8 cellular contexts compared by ENCODE assay signal in genomic region chr19:49150106-49150943, GRCh38. TPM values are rescaled to one million over a fixed set of nuclear protein-coding genes. Genes with fewer than 3 reads are reported as not detected.
DNase-seq lines count a peak whose midpoint lies in the region; ATAC-seq and TF ChIP-seq lines count a peak whose summit lies in the region.

No MANE protein-coding gene starts in this region.

- POLR2A ChIA-PET in T-cell (lab: Charles Lee) = no interaction called here

- peak in 2 of 4 experiments; percentile 15 to 21 for ATAC-seq in T-cell (replicated peaks in 1 of 4)

- TF ChIP-seq POLR2A in breast epithelium (IDR thresholded peaks at IDR 0.05) = no peak

- CTCF ChIA-PET in T-cell (lab: Charles Lee) = interaction anchor here in 1 of 2 donors (0.6 kb wide), 1 partner anchor 334 kb away, joined by 7 read pairs; no protein-coding TSS in a partner anchor

- H3K27me3 Mint-ChIP-seq in T-cell = peaks cover 68 to 85% of the 10 kb centered on the region in 2 donors

- H3K9me3 ChIP-seq in breast epithelium = no peaks in the 10 kb centered on the region

- H3K27ac ChIP-seq in breast epithelium (peak overlapping the region; percentile 60 to 91), rectal smooth muscle tissue (ENCODE audit: low read depth, low read length) (peak overlapping the region; percentile 72)

- intact Hi-C loops in breast epithelium (cut with DNase I; ENCODE audit: low total_unique reads) = no loop called here

- H3K36me3 ChIP-seq in breast epithelium = no peaks in the 10 kb centered on the region
- H3K36me3 ChIP-seq in rectal smooth muscle tissue (ENCODE audit: control insufficient read depth, insufficient read depth, low read length) = no peaks in the 10 kb centered on the region

- peak overlapping the region; percentile 76 for H3K9ac ChIP-seq in rectal smooth muscle tissue (ENCODE audit: low read length)

- no peaks in the 10 kb centered on the region for H3K27me3 ChIP-seq in breast epithelium
- peaks cover 3% of the 10 kb centered on the region for H3K27me3 ChIP-seq in rectal smooth muscle tissue (ENCODE audit: control insufficient read depth, insufficient read depth, low read length)

- DNase-seq in activated CD4-positive, CD25-positive, alpha-beta regulatory T cell treated with anti-CD3 and anti-CD28 coated beads, Interleukin-2, amount 50 U/mL, for 72 hours = peak; percentile 55
- no peak for DNase-seq in activated CD4-positive, CD25-positive, alpha-beta regulatory T cell (lab: John Stamatoyannopoulos, UW)
- DNase-seq in NCI-H1694 (lab: John Stamatoyannopoulos, UW) (peak; percentile 36), T-cell (peak in 3 of 34 experiments; percentile 21 to 44 (median 28)), breast epithelium (ENCODE audit: low spot score in 2 of 2) (peak; percentile 76 to 88)
- no peak for DNase-seq in effector CD4-positive, alpha-beta T cell

- H3K4me3 ChIP-seq in breast epithelium (peak overlapping the region; percentile 68 to 81 (median 69)), iPS-11a (ENCODE audit: low read depth, low read length) (peak overlapping the region; percentile 86), rectal smooth muscle tissue (ENCODE audit: low read length) (peak overlapping the region; percentile 81)

- TF ChIP-seq CTCF in breast epithelium (IDR thresholded peaks at IDR 0.05) = no peak

- H3K4me1 Mint-ChIP-seq in T-cell = peaks cover 34 to 36% (median 35%) of the 10 kb centered on the region in 3 donors

- H3K4me1 ChIP-seq in breast epithelium (peaks cover 7 to 16% of the 10 kb centered on the region in 2 donors), rectal smooth muscle tissue (ENCODE audit: control insufficient read depth, insufficient read depth, low read length) (peaks cover 7% of the 10 kb centered on the region)

- no peaks in the 10 kb centered on the region for H3K36me3 Mint-ChIP-seq in T-cell

- peaks cover 0 to 8% (median 0%) of the 10 kb centered on the region in 3 donors for H3K9me3 Mint-ChIP-seq in T-cell

- H3K27ac Mint-ChIP-seq in T-cell = no peak overlapping the region

- peak overlapping the region; percentile 68 to 82 (median 71) for H3K4me3 Mint-ChIP-seq in T-cell

RNA-seq across cellular contexts. Expression of gene HRC, which starts 4.9 kb away (rescaled TPM):
- total RNA-seq in T-cell = not detected
- 1 to 10 TPM in 2 of 3 donors, under 1 TPM in 1; 0.88 to 2.7 (median 1.3) TPM for total RNA-seq in breast epithelium

RNA-seq across cellular contexts. Expression of gene TRPM4, which starts 7.3 kb away (rescaled TPM):
- total RNA-seq in T-cell (under 1 TPM in 3 of 5 donors, not detected in 2; 0.43 to 0.89 (median 0.50) TPM), breast epithelium (10 to 100 TPM; 13.1 to 34.0 (median 24.3) TPM)

RNA-seq across cellular contexts. Expression of gene PPFIA3, which starts 31.0 kb away (rescaled TPM):
- total RNA-seq in T-cell (1 to 10 TPM; 3.8 to 4.7 (median 4.1) TPM), breast epithelium (1 to 10 TPM; 3.4 to 6.2 (median 3.4) TPM)

RNA-seq across cellular contexts. Expression of gene C19orf73, which starts 31.4 kb away (rescaled TPM):
- total RNA-seq in T-cell (1 to 10 TPM; 2.1 to 3.7 (median 2.5) TPM), breast epithelium (1 to 10 TPM; 3.8 to 5.7 (median 4.6) TPM)

RNA-seq across cellular contexts. Expression of gene LIN7B, which starts 36.2 kb away (rescaled TPM):
- total RNA-seq in T-cell (10 to 100 TPM in 3 of 5 donors, 1 to 10 TPM in 2; 8.1 to 17.8 (median 12.9) TPM), breast epithelium (10 to 100 TPM in 2 of 3 donors, 1 to 10 TPM in 1; 8.5 to 17.6 (median 11.8) TPM)

Comparison
In these comparisons a context has a peak if more than half of its experiments do, and no peak if none do; other contexts are left out.
1. DNase-seq: peak in activated CD4-positive, CD25-positive, alpha-beta regulatory T cell treated with anti-CD3 and anti-CD28 coated beads, Interleukin-2, amount 50 U/mL, for 72 hours (single experiment), NCI-H1694 (single experiment) and breast epithelium (2 of 2); none in activated CD4-positive, CD25-positive, alpha-beta regulatory T cell (0 of 4) and effector CD4-positive, alpha-beta T cell (single experiment).
2. RNA of gene TRPM4, which starts 7.3 kb away (total RNA-seq): 13.1 to 34.0 TPM in breast epithelium; 0.43 to 0.89 TPM in T-cell; every median in the first group is over 4 times any median in the second.
3. Peak in every context shown above with its lines, with median percentiles within 50 percentile points of each other: H3K4me3 ChIP-seq.